9 cellular contexts compared by ENCODE assay signal in genomic region chr20:5835234-5835845, GRCh38.
DNase-seq lines count a peak whose midpoint lies in the region; ATAC-seq, FAIRE-seq and TF ChIP-seq lines count a peak whose summit lies in the region.
"Had no signal": no experiment of that assay in that cellular context is flagged by ENCODE, and none has a peak within 500 bp of the region (broad histone marks: within the 10 kb centered on the region; RNA-seq: fewer than 3 reads in every experiment).

No MANE protein-coding gene starts in this region.

- H3K9ac ChIP-seq in fibroblast of lung (ENCODE audit: insufficient read depth, low read length), result no peak overlapping the region
- H3K9ac ChIP-seq: KMS-11 had no signal

- intact Hi-C loops in aorta (cut with DNase I), result no loop called here

- peak overlapping the region in 1 of 4 experiments; percentile 6 for H3K4me3 ChIP-seq in fibroblast of lung (replicated peaks in 1 of 4; ENCODE audit: control extremely low read depth in 1 of 4, insufficient read depth in 1 of 4, low read depth in 3 of 4, low read length in 4 of 4)
- no peak overlapping the region for H3K4me3 ChIP-seq in small intestine (ENCODE audit: low read depth in 1 of 2, low read length in 2 of 2)
- H3K4me3 ChIP-seq in aorta (ENCODE audit: low read length in 2 of 2), result no peak overlapping the region

- H3K27me3 ChIP-seq in fibroblast of lung (ENCODE audit: control insufficient read depth, insufficient read depth, low read length) (no peaks in the 10 kb centered on the region), small intestine (ENCODE audit: control insufficient read depth in 2 of 2, insufficient read depth in 2 of 2, low read length in 2 of 2) (no peaks in the 10 kb centered on the region), aorta (ENCODE audit: control insufficient read depth in 1 of 2, insufficient read depth in 2 of 2, low read length in 1 of 2) (no peaks in the 10 kb centered on the region)

- WGBS in small intestine, 3 donors, result 60 to 77% (median 71%) methylated on average over 3 of the region's 3 CpGs
- 71 to 75% methylated on average over 3 of the region's 3 CpGs for WGBS in aorta, 2 donors

- H3K27ac ChIP-seq in fibroblast of lung (ENCODE audit: insufficient read depth, low read length), result peak overlapping the region; percentile 60
- H3K27ac ChIP-seq in small intestine (ENCODE audit: low read depth in 1 of 2, low read length in 1 of 2), result peak overlapping the region in 1 of 2 donors; percentile 60
- no peak overlapping the region for H3K27ac ChIP-seq in aorta (ENCODE audit: low read depth in 1 of 2, low read length in 2 of 2)
- H3K27ac ChIP-seq: KMS-11 had no signal

- no peak for TF ChIP-seq CTCF in fibroblast of lung (conservative IDR thresholded peaks at IDR 0.05 in 1 of 2, IDR thresholded peaks at IDR 0.05 in 1 of 2; ENCODE audit: low read depth in 1 of 2, low read length in 2 of 2)
- TF ChIP-seq CTCF in GM20000 (IDR thresholded peaks at IDR 0.05; ENCODE audit: extremely low read depth, missing control alignments), result no peak

- no peaks in the 10 kb centered on the region for H4K20me1 ChIP-seq in fibroblast of lung (ENCODE audit: control insufficient read depth, extremely low read depth, insufficient read depth, low read length)

- no peaks in the 10 kb centered on the region for H3K79me2 ChIP-seq in fibroblast of lung (ENCODE audit: control insufficient read depth, insufficient read depth, low read length)

- DNase-seq in NCI-H345 (lab: John Stamatoyannopoulos, UW) (peak; percentile 24), NCI-H345 treated with DMSO at 0.1 percent for 48 hours (lab: John Stamatoyannopoulos, UW; ENCODE audit: unreplicated experiment) (no peak), fibroblast of lung (ENCODE audit: low read depth in 2 of 2) (peak; percentile 61 to 72), small intestine (peak; percentile 24), GM20000 (ENCODE audit: low spot score) (no peak), aorta (no peak)

- H3K4me2 ChIP-seq in fibroblast of lung (ENCODE audit: extremely low read depth, insufficient read depth, low read length), result peak overlapping the region; percentile 38
- H3K4me2 ChIP-seq: KMS-11 had no signal

- no peak overlapping the region for H2AFZ ChIP-seq in fibroblast of lung (ENCODE audit: low read length)

- H3K36me3 ChIP-seq in fibroblast of lung (ENCODE audit: control insufficient read depth, insufficient read depth, low read length) (no peaks in the 10 kb centered on the region), small intestine (ENCODE audit: control insufficient read depth in 2 of 2, insufficient read depth in 2 of 2, low read length in 2 of 2) (no peaks in the 10 kb centered on the region), aorta (ENCODE audit: control insufficient read depth in 1 of 2, insufficient read depth in 2 of 2, low read length in 1 of 2) (no peaks in the 10 kb centered on the region)

- FAIRE-seq in small intestine (lab: Jason Lieb, UNC), result no peak

- H3K4me1 ChIP-seq in fibroblast of lung (ENCODE audit: control insufficient read depth, extremely low read depth, insufficient read depth, low read length), result peaks cover 10% of the 10 kb centered on the region
- H3K4me1 ChIP-seq in small intestine (ENCODE audit: control insufficient read depth in 2 of 2, insufficient read depth in 1 of 2, low read depth in 1 of 2, low read length in 1 of 2), result peaks cover 6 to 12% of the 10 kb centered on the region in 2 donors
- peaks cover 3 to 4% of the 10 kb centered on the region in 2 donors for H3K4me1 ChIP-seq in aorta (ENCODE audit: control insufficient read depth in 1 of 2, insufficient read depth in 2 of 2, low read length in 2 of 2)

- H3K9me3 ChIP-seq in fibroblast of lung (ENCODE audit: control insufficient read depth, insufficient read depth, low read depth, low read length), result no peaks in the 10 kb centered on the region
- H3K9me3 ChIP-seq in small intestine (ENCODE audit: control insufficient read depth, low read depth), result no peaks in the 10 kb centered on the region
- H3K9me3 ChIP-seq in aorta (ENCODE audit: control insufficient read depth, low read length), result no peaks in the 10 kb centered on the region

- ATAC-seq in SK-N-SH treated with all-trans-retinoic acid at 6 μM for 48 hours (peak; percentile 89), HG02571 (IDR thresholded peaks at IDR 0.05; ENCODE audit: unreplicated experiment) (no peak), aorta (ENCODE audit: low FRiP score) (no peak)

TF ChIP-seq in SK-N-SH treated with all-trans-retinoic acid at 6 μM for 48 hours, 23 proteins besides CTCF, POLR2A, EP300 and RAD21:
- TF ChIP-seq TCF4 (CRISPR knock-in tag; IDR thresholded peaks at IDR 0.05; ENCODE audit: borderline replicate concordance) (no peak; the same call in 1 of the 2 replicates), ESRRG (CRISPR knock-in tag; IDR thresholded peaks at IDR 0.05) (no peak), POU6F1 (CRISPR knock-in tag; IDR thresholded peaks at IDR 0.05; ENCODE audit: borderline replicate concordance, low read depth) (no peak), PATZ1 (CRISPR knock-in tag; IDR thresholded peaks at IDR 0.05; ENCODE audit: borderline replicate concordance) (no peak), CSDC2 (CRISPR knock-in tag; IDR thresholded peaks at IDR 0.05) (no peak), ZFP3 (CRISPR knock-in tag; IDR thresholded peaks at IDR 0.05) (no peak), ZC3H10 (CRISPR knock-in tag; IDR thresholded peaks at IDR 0.05) (no peak)

Comparison
In these comparisons a context has a peak if more than half of its experiments do, and no peak if none do; other contexts are left out.
1. DNase-seq: peak in NCI-H345 (single experiment), fibroblast of lung (2 of 2) and small intestine (single experiment); none in NCI-H345 treated with DMSO at 0.1 percent for 48 hours (single experiment), GM20000 (single experiment) and aorta (0 of 2).